ENCODE assay signal across 10 cellular contexts in genomic region chrX:32448945-32449344, GRCh38.
DNase-seq lines count a peak whose midpoint lies in the region; ATAC-seq and TF ChIP-seq lines count a peak whose summit lies in the region.
"Had no signal": no experiment of that assay in that cellular context is flagged by ENCODE, and none has a peak within 500 bp of the region (broad histone marks: within the 10 kb centered on the region; RNA-seq: fewer than 3 reads in every experiment).

No MANE protein-coding gene starts in this region.

- no peak for ATAC-seq in CD8-positive, alpha-beta T cell
- ATAC-seq in GM19351 (IDR thresholded peaks at IDR 0.05; ENCODE audit: unreplicated experiment) (peak; percentile 68), HG02973 (IDR thresholded peaks at IDR 0.05; ENCODE audit: unreplicated experiment) (peak; percentile 49)

- no peak overlapping the region for H3K4me3 Mint-ChIP-seq in CD8-positive, alpha-beta T cell

- DNase-seq in CD8-positive, alpha-beta T cell = no peak
- no peak for DNase-seq in HEK293T (ENCODE audit: extremely low spot score)
- DNase-seq in NCI-H1092 treated with DMSO at 0.1 percent for 48 hours (lab: John Stamatoyannopoulos, UW) = no peak
- no peak for DNase-seq in stimulated activated CD4-positive, alpha-beta T cell treated with anti-CD3 and anti-CD28 coated beads, Interleukin-4, amount 100 ng/mL, for 4 hours
- DNase-seq in SW 1271 (lab: John Stamatoyannopoulos, UW) = no peak
- DNase-seq: DMS 273 treated with DMSO at 0.1 percent for 48 hours had no signal

- H4K20me1 ChIP-seq in OCI-LY1 (ENCODE audit: insufficient read depth, low read length) = no peaks in the 10 kb centered on the region

- H3K36me3 Mint-ChIP-seq in CD8-positive, alpha-beta T cell = no peaks in the 10 kb centered on the region

- H3K4me1 ChIP-seq in CD8-positive, alpha-beta T cell (ENCODE audit: insufficient read depth, low read length) = no peaks in the 10 kb centered on the region
- H3K4me1 ChIP-seq in OCI-LY1 (ENCODE audit: insufficient read depth, low read length, severe bottlenecking) = peaks cover 34% of the 10 kb centered on the region
- H3K4me1 ChIP-seq: parathyroid adenoma had no signal

- no peaks in the 10 kb centered on the region for H3K27me3 ChIP-seq in CD8-positive, alpha-beta T cell (ENCODE audit: insufficient read depth, low read length)
- H3K27me3 ChIP-seq in OCI-LY1 (ENCODE audit: insufficient read depth, low read length) = no peaks in the 10 kb centered on the region

- intact Hi-C loops in CD8-positive, alpha-beta T cell (cut with DNase I, micrococcal nuclease) = no loop called here

- TF ChIP-seq CTCF in CD8-positive, alpha-beta T cell (IDR thresholded peaks at IDR 0.05) = no peak
- no peak for TF ChIP-seq CTCF in OCI-LY1 (IDR thresholded peaks at IDR 0.05; ENCODE audit: low read length)

- H3K9me2 ChIP-seq in OCI-LY1 (ENCODE audit: low read depth, low read length) = no peaks in the 10 kb centered on the region

- H3K27ac Mint-ChIP-seq in CD8-positive, alpha-beta T cell = peak overlapping the region; percentile 37

- H3K4me2 ChIP-seq in OCI-LY1 (ENCODE audit: low read length) = peak overlapping the region; percentile 52

- peaks cover 4% of the 10 kb centered on the region for H3K9me3 Mint-ChIP-seq in CD8-positive, alpha-beta T cell

- no peak overlapping the region for H3K27ac ChIP-seq in CD8-positive, alpha-beta T cell (ENCODE audit: low read depth, low read length)
- H3K27ac ChIP-seq in OCI-LY1 (ENCODE audit: low read depth, low read length, poor library complexity, severe bottlenecking) = peak overlapping the region; percentile 88
- H3K27ac ChIP-seq: parathyroid adenoma had no signal

- no peaks in the 10 kb centered on the region for H3K79me2 ChIP-seq in OCI-LY1 (ENCODE audit: insufficient read depth, low read length)
- H3K79me2 ChIP-seq: parathyroid adenoma had no signal

- POLR2A ChIA-PET in CD8-positive, alpha-beta T cell (lab: Charles Lee) = no interaction called here
- POLR2A ChIA-PET in HEK293T (lab: Yijun Ruan, JAX) = no interaction called here

- H3K9ac ChIP-seq in OCI-LY1 (ENCODE audit: low read length) = peak overlapping the region; percentile 46; the same call in 1 of the 2 replicates
- H3K9ac ChIP-seq: parathyroid adenoma had no signal

- H3K27me3 Mint-ChIP-seq in CD8-positive, alpha-beta T cell (ENCODE audit: low read depth) = no peaks in the 10 kb centered on the region

- no peak overlapping the region for H3K4me3 ChIP-seq in CD8-positive, alpha-beta T cell (ENCODE audit: low read depth, low read length)
- no peak overlapping the region for H3K4me3 ChIP-seq in OCI-LY1 (ENCODE audit: low read depth, low read length, poor library complexity, severe bottlenecking)

- 0 out of 2 replicates have a peak, but pooled peaks cover 3% of the 10 kb centered on the region for H3F3A ChIP-seq in OCI-LY1 (ENCODE audit: insufficient read depth, low read length)

- H3K9me3 ChIP-seq in CD8-positive, alpha-beta T cell (ENCODE audit: low read length) = no peaks in the 10 kb centered on the region
- no peaks in the 10 kb centered on the region for H3K9me3 ChIP-seq in OCI-LY1 (ENCODE audit: low read length)

- H3K36me3 ChIP-seq in CD8-positive, alpha-beta T cell (ENCODE audit: insufficient read depth, low read length) = no peaks in the 10 kb centered on the region
- H3K36me3 ChIP-seq in OCI-LY1 (ENCODE audit: insufficient read depth, low read length) = peaks cover 4% of the 10 kb centered on the region; the same call in 1 of the 2 replicates

- no peak overlapping the region for H2AFZ ChIP-seq in OCI-LY1 (ENCODE audit: low read length)
- H2AFZ ChIP-seq: parathyroid adenoma had no signal

- H3K4me1 Mint-ChIP-seq in CD8-positive, alpha-beta T cell (ENCODE audit: low read depth) = peaks cover 30% of the 10 kb centered on the region

- CTCF ChIA-PET in CD8-positive, alpha-beta T cell (lab: Charles Lee) = no interaction called here
- CTCF ChIA-PET in HEK293T (lab: Yijun Ruan, JAX) = no interaction called here

TF ChIP-seq in HEK293T, 16 proteins besides CTCF, POLR2A, EP300 and RAD21:
- no peak for TF ChIP-seq BHLHE40 (IDR thresholded peaks at IDR 0.05; ENCODE audit: borderline replicate concordance)
- no peak for TF ChIP-seq ZNF384 (IDR thresholded peaks at IDR 0.05)
- no peak for TF ChIP-seq SUZ12 (IDR thresholded peaks at IDR 0.05)
- no peak for TF ChIP-seq ELF4 (IDR thresholded peaks at IDR 0.05)
- TF ChIP-seq ARNT (IDR thresholded peaks at IDR 0.05) = no peak
- no peak for TF ChIP-seq HDGF (IDR thresholded peaks at IDR 0.05; ENCODE audit: borderline replicate concordance)
- no peak for TF ChIP-seq FOXK2 (IDR thresholded peaks at IDR 0.05)
- no peak for TF ChIP-seq FOXM1 (IDR thresholded peaks at IDR 0.05; ENCODE audit: borderline replicate concordance)
